1 cellular context compared by ENCODE assay signal in genomic region chr6:31702819-31703716, GRCh38.
TF ChIP-seq lines count a peak whose summit lies in the region.

TSS of gene ABHD16A (minus strand) at chr6:31703324. CDS start at chr6:31703281, 43 bp downstream.

TF ChIP-seq in GM23338, 12 proteins besides CTCF, POLR2A, EP300 and RAD21:
- TF ChIP-seq ZNF462 (CRISPR knock-in tag; IDR thresholded peaks at IDR 0.05) (no peak), JUNB (IDR thresholded peaks at IDR 0.05; ENCODE audit: unreplicated experiment) (no peak), POLR2AphosphoS5 (IDR thresholded peaks at IDR 0.05; ENCODE audit: low read depth) (peak; percentile 85), ETS1 (IDR thresholded peaks at IDR 0.05) (peak; percentile 63; the same call in 1 of the 2 replicates), CREB1 (CRISPR knock-in tag; IDR thresholded peaks at IDR 0.05; ENCODE audit: low read depth) (peak; percentile 88), EZH2phosphoT487 (IDR thresholded peaks at IDR 0.05; ENCODE audit: unreplicated experiment) (no peak)
